18 cellular contexts compared by ENCODE assay signal in the genomic region with DNA sequence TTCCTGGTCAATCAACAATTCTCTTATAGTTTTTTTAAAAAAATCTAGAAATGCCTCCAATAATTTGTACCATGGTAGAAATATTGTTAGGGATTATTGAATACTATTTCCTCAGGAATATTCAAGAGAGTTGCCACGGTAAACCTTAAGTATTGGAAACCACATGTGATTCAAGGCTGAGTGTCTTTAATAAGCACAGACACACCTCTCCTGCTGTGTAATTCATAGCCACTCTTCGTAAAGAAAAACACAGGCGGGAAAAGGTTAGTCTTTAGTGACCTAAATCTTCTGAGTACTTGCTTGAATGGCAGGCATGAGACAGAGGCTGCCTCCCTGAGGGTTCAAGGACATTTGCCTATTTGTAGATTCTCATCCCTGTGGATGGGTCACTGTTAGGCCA.
DNase-seq lines count a peak whose midpoint lies in the region; ATAC-seq lines count a peak whose summit lies in the region.
"Had no signal": no experiment of that assay in that cellular context is flagged by ENCODE, and none has a peak within 500 bp of the region (broad histone marks: within the 10 kb centered on the region; RNA-seq: fewer than 3 reads in every experiment).

No MANE protein-coding gene starts in this region.

- H2BK15ac ChIP-seq in mesendoderm (replicated peaks; ENCODE audit: low read depth) = no peak overlapping the region

- H3K9ac ChIP-seq in mesendoderm (ENCODE audit: low read length) = no peak overlapping the region
- H3K9ac ChIP-seq: BLaER1 treated with 17β-estradiol and CSF1 and Interleukin-3, amounts not matched to agents 10 nM and 100 nM had no signal

- H3K4me2 ChIP-seq in mesendoderm (ENCODE audit: low read length) = no peak overlapping the region
- H3K4me2 ChIP-seq: BLaER1 treated with 17β-estradiol and CSF1 and Interleukin-3, amounts not matched to agents 10 nM and 100 nM had no signal

- no peak overlapping the region for H3K4ac ChIP-seq in mesendoderm (ENCODE audit: low read depth, low read length)

- intact Hi-C loops in left cardiac atrium (cut with DNase I) = no loop called here

- H3K36me3 ChIP-seq in mesendoderm (ENCODE audit: control insufficient read depth, insufficient read depth, low read length) = no peaks in the 10 kb centered on the region
- H3K36me3 ChIP-seq: BE2C; BLaER1 treated with 17β-estradiol and CSF1 and Interleukin-3, amounts not matched to agents 10 nM and 100 nM; HAP-1 had no signal

- ATAC-seq in left cardiac atrium = no peak

- no peak overlapping the region for H3K23ac ChIP-seq in mesendoderm (ENCODE audit: low read length)

- H2BK5ac ChIP-seq in mesendoderm (ENCODE audit: low read length) = no peak overlapping the region

- no peak overlapping the region for H3K27ac ChIP-seq in mesendoderm (ENCODE audit: low read depth, low read length)
- H3K27ac ChIP-seq: 22Rv1; BLaER1 treated with 17β-estradiol and CSF1 and Interleukin-3, amounts not matched to agents 10 nM and 100 nM had no signal

- no peak overlapping the region for H3K4me3 ChIP-seq in mesendoderm (ENCODE audit: low read length)
- H3K4me3 ChIP-seq: BLaER1 treated with 17β-estradiol and CSF1 and Interleukin-3, amounts not matched to agents 10 nM and 100 nM; HAP-1 had no signal

- no peak overlapping the region for H4K8ac ChIP-seq in mesendoderm (ENCODE audit: low read depth, low read length)

- H3K79me1 ChIP-seq in mesendoderm (ENCODE audit: low read length) = no peaks in the 10 kb centered on the region

- H3K79me2 ChIP-seq in mesendoderm (ENCODE audit: control insufficient read depth, insufficient read depth, low read length) = no peaks in the 10 kb centered on the region

- no peaks in the 10 kb centered on the region for H3K4me1 ChIP-seq in mesendoderm (ENCODE audit: control insufficient read depth, low read depth, low read length)
- H3K4me1 ChIP-seq: BE2C; BLaER1 treated with 17β-estradiol and CSF1 and Interleukin-3, amounts not matched to agents 10 nM and 100 nM; HAP-1 had no signal

- no CpG with 5 or more reads among the region's 3 CpGs for WGBS in mesendoderm (ENCODE audit: extremely low coverage, insufficient coverage, low lambda C conversion rate)

- no peaks in the 10 kb centered on the region for H3K27me3 ChIP-seq in mesendoderm (ENCODE audit: insufficient read depth, low read length, poor library complexity)
- H3K27me3 ChIP-seq: BE2C; BLaER1 treated with 17β-estradiol and CSF1 and Interleukin-3, amounts not matched to agents 10 nM and 100 nM had no signal

- no peak overlapping the region for H3K18ac ChIP-seq in mesendoderm (ENCODE audit: low read length)

- no peak overlapping the region for H2BK120ac ChIP-seq in mesendoderm (ENCODE audit: low read depth, low read length)

- no peak overlapping the region for H2AK5ac ChIP-seq in mesendoderm (ENCODE audit: low read length)

- no peak overlapping the region for H4K5ac ChIP-seq in mesendoderm (ENCODE audit: low read length)

- H3K56ac ChIP-seq in mesendoderm (ENCODE audit: low read length) = no peak overlapping the region

- peak in 2 of 3 experiments; percentile 6 to 64 for DNase-seq in NCI-H1417 (lab: John Stamatoyannopoulos, UW)
- DNase-seq in NCI-H1417 treated with DMSO at 0.1 percent for 48 hours (lab: John Stamatoyannopoulos, UW) = no peak
- peak; percentile 2 for DNase-seq in COR-L47 (lab: John Stamatoyannopoulos, UW)
- DNase-seq in NCI-H69 (lab: John Stamatoyannopoulos, UW) = peak; percentile 92
- no peak for DNase-seq in left cardiac atrium
- DNase-seq in mesendoderm = no peak
- DNase-seq: AML-193; BE2C; Calu3; CD4-positive, alpha-beta T cell; CD8-positive, alpha-beta memory T cell; DMS53; DMS79 treated with DMSO at 0.1 percent for 48 hours; GF-D8; GOT3 had no signal

Comparison
In these comparisons a context has a peak if more than half of its experiments do, and no peak if none do; other contexts are left out.
1. DNase-seq: peak in NCI-H1417 (2 of 3), COR-L47 (single experiment) and NCI-H69 (single experiment); none in NCI-H1417 treated with DMSO at 0.1 percent for 48 hours (single experiment), left cardiac atrium (single experiment) and mesendoderm (single experiment).